ENCODE assay signal across 18 cellular contexts in genomic region chr22:46360891-46361290, GRCh38.
"Had no signal": no experiment of that assay in that cellular context is flagged by ENCODE, and none has a peak within 500 bp of the region (broad histone marks: within the 10 kb centered on the region; RNA-seq: fewer than 3 reads in every experiment).

No MANE protein-coding gene starts in this region.

- H3K27ac ChIP-seq: dorsolateral prefrontal cortex, esophagus muscularis mucosa, gastrocnemius medialis, left ventricle myocardium inferior, psoas muscle, thoracic aorta had no signal

- H3K4me1 ChIP-seq: esophagus muscularis mucosa, gastrocnemius medialis, psoas muscle had no signal

- DNase-seq: cortex of kidney; dorsolateral prefrontal cortex; effector CD8-positive, alpha-beta T cell; gastrocnemius medialis; left cardiac atrium; left ventricle myocardium inferior; mesendoderm; naive B cell; psoas muscle; retina; stimulated activated CD4-positive, alpha-beta T cell treated with anti-CD3 and anti-CD28 coated beads, Interleukin-2, amount 100 ng/mL, for 24 hours; stimulated activated CD4-positive, alpha-beta T cell treated with anti-CD3 and anti-CD28 coated beads, Interleukin-4, amount 100 ng/mL, for 4 hours; stimulated activated naive B cell treated with anti-CD40 and anti-IgM and Interleukin-4, amounts not matched to agents 10 μg/mL and 1 μg/mL and 100 μg/mL, for 72 hours; stimulated activated naive CD8-positive, alpha-beta T cell treated with anti-CD3 and anti-CD28 coated beads, Interleukin-15, amount 100 ng/mL, for 72 hours; trophoblast cell had no signal

- H3K9me3 ChIP-seq: esophagus muscularis mucosa, gastrocnemius medialis, left ventricle myocardium inferior, psoas muscle, thoracic aorta had no signal

- H3K4me3 ChIP-seq: dorsolateral prefrontal cortex, esophagus muscularis mucosa, gastrocnemius medialis, left ventricle myocardium inferior, psoas muscle, thoracic aorta had no signal

- ATAC-seq: gastrocnemius medialis; left cardiac atrium; psoas muscle; sciatic nerve; stimulated activated naive B cell treated with anti-CD40 and anti-IgM and Interleukin-4, amounts not matched to agents 10 μg/mL and 1 μg/mL and 100 μg/mL, for 72 hours; stimulated activated naive CD8-positive, alpha-beta T cell treated with anti-CD3 and anti-CD28 coated beads, Interleukin-15, amount 100 ng/mL, for 72 hours had no signal
